In the genomic region with DNA sequence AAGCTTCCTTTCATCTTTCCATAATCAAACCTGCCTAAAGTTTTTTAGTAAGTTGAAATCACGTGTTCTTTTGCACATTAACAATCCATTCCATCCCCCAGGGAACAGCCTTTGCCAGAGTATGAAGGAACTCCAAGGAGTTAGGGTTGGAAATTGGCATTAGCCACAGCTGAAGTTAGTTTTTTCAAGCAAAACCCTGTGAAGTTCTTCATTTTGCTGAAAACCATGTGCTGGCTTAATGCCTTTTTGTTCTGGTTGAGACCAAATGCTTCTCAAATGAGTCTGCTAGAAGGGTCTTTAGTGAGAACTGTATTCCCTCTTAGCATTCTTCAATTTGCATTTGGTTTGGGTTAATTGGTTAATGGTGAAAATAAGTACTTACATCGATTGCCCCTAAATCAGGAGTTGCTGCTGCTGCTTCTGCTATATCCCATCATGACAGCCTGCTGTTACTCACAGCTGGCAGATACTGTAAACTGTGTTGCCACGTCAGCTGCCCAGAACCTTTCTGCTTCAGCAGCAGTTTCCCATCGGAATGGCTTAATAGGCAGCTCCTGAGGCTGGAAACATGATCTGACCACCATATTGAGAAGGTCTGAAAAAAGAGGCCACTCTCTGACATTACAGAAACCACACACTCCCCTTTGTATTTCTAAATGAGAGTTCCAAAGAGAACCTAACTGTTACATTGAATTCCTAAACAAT, we compare ENCODE assay signal across 9 cellular contexts. TPM values are rescaled to one million over a fixed set of nuclear protein-coding genes. Genes with fewer than 3 reads are reported as not detected.
DNase-seq lines count a peak whose midpoint lies in the region; ATAC-seq, FAIRE-seq and TF ChIP-seq lines count a peak whose summit lies in the region.
"Had no signal": no experiment of that assay in that cellular context is flagged by ENCODE, and none has a peak within 500 bp of the region (broad histone marks: within the 10 kb centered on the region; RNA-seq: fewer than 3 reads in every experiment).

No MANE protein-coding gene starts in this region.

- H3K4me1 ChIP-seq in HepG2 (ENCODE audit: insufficient read depth, low read length) (peaks cover 14% of the 10 kb centered on the region), right lobe of liver (no peaks in the 10 kb centered on the region), breast epithelium (no peaks in the 10 kb centered on the region), aorta (ENCODE audit: control insufficient read depth in 1 of 2, insufficient read depth in 2 of 2, low read length in 2 of 2) (no peaks in the 10 kb centered on the region), upper lobe of right lung (no peaks in the 10 kb centered on the region)

- H3K4me3 ChIP-seq in HepG2 (replicated peaks in 1 of 3; ENCODE audit: insufficient read depth in 1 of 3, low read depth in 2 of 3, low read length in 3 of 3) (no peak overlapping the region), right lobe of liver (no peak overlapping the region), breast epithelium (peak overlapping the region in 2 of 3 donors; percentile 25 to 38), aorta (ENCODE audit: low read length in 2 of 2) (peak overlapping the region in 1 of 2 donors; percentile 45), upper lobe of right lung (no peak overlapping the region)

- peak; percentile 7 for DNase-seq in HepG2 (ENCODE audit: low spot score)
- DNase-seq in right lobe of liver: no peak
- DNase-seq in breast epithelium (ENCODE audit: low spot score in 2 of 2): no peak
- peak; percentile 87 for DNase-seq in kidney tubule cell (ENCODE audit: low spot score)
- DNase-seq in aorta: peak; percentile 78 to 83
- DNase-seq in upper lobe of right lung: no peak
- no peak for DNase-seq in activated CD4-positive, alpha-beta memory T cell treated with anti-CD3 and anti-CD28 coated beads, Interleukin-2, amount 10 ng/mL, durations not matched to agents 7 days and 5 days

- no peak overlapping the region for H2AFZ ChIP-seq in HepG2 (ENCODE audit: low read length)

- no TSS peak for BruUV-seq in HepG2 (replicated peaks; lab: Mats Ljungman, UMichigan)

- no peak for TF ChIP-seq POLR2A in HepG2 (IDR thresholded peaks at IDR 0.05; ENCODE audit: insufficient read depth in 1 of 2, low read depth in 2 of 2, low read length in 2 of 2)
- no peak for TF ChIP-seq POLR2A in right lobe of liver (IDR thresholded peaks at IDR 0.05)
- TF ChIP-seq POLR2A in breast epithelium (IDR thresholded peaks at IDR 0.05): no peak

- TF ChIP-seq EP300 in HepG2 (IDR thresholded peaks at IDR 0.05; ENCODE audit: low read depth in 2 of 2, low read length in 2 of 2): no peak
- no peak for TF ChIP-seq EP300 in HepG2 (CRISPR knock-in tag; IDR thresholded peaks at IDR 0.05; ENCODE audit: borderline replicate concordance)

- no peak overlapping the region for H3K4me3 Mint-ChIP-seq in activated CD4-positive, alpha-beta memory T cell treated with anti-CD3 and anti-CD28 coated beads, Interleukin-2, amount 10 ng/mL, durations not matched to agents 7 days and 5 days

- H4K20me1 ChIP-seq in HepG2 (ENCODE audit: insufficient read depth, low read length): no peaks in the 10 kb centered on the region

- 72% methylated on average over 4 of the region's 4 CpGs for WGBS in HepG2 (ENCODE audit: low lambda C conversion rate)
- 73% methylated on average over 4 of the region's 4 CpGs for WGBS in right lobe of liver (ENCODE audit: insufficient coverage, low coverage, low lambda C conversion rate, missing lambda C conversion rate)
- WGBS in aorta, 2 donors: 6 to 9% methylated on average over 4 of the region's 4 CpGs

- CTCF ChIA-PET in HepG2 (lab: Yijun Ruan, JAX; ENCODE audit: low intra/inter-chr PET ratio, low total read pairs): no interaction called here
- CTCF ChIA-PET in activated CD4-positive, alpha-beta memory T cell treated with anti-CD3 and anti-CD28 coated beads, Interleukin-2, amount 10 ng/mL, durations not matched to agents 7 days and 5 days (lab: Charles Lee): no interaction called here

- H3K9ac ChIP-seq in HepG2 (ENCODE audit: insufficient read depth, low read depth, low read length): no peak overlapping the region

- H3K27ac Mint-ChIP-seq in activated CD4-positive, alpha-beta memory T cell treated with anti-CD3 and anti-CD28 coated beads, Interleukin-2, amount 10 ng/mL, durations not matched to agents 7 days and 5 days: no peak overlapping the region

- H3K9me3 Mint-ChIP-seq in activated CD4-positive, alpha-beta memory T cell treated with anti-CD3 and anti-CD28 coated beads, Interleukin-2, amount 10 ng/mL, durations not matched to agents 7 days and 5 days: peaks cover 8% of the 10 kb centered on the region

- H3K27ac ChIP-seq in HepG2 (ENCODE audit: extremely low read length, insufficient read depth, low read length) (no peak overlapping the region), right lobe of liver (no peak overlapping the region), breast epithelium (peak overlapping the region in 1 of 2 donors; percentile 11), aorta (ENCODE audit: low read depth in 1 of 2, low read length in 2 of 2) (peak overlapping the region in 1 of 2 donors; percentile 59), upper lobe of right lung (no peak overlapping the region)

- no peaks in the 10 kb centered on the region for H3K36me3 Mint-ChIP-seq in activated CD4-positive, alpha-beta memory T cell treated with anti-CD3 and anti-CD28 coated beads, Interleukin-2, amount 10 ng/mL, durations not matched to agents 7 days and 5 days (ENCODE audit: low read depth)

- no peak for TF ChIP-seq RAD21 in HepG2 (CRISPR knock-in tag; IDR thresholded peaks at IDR 0.05)

- H3K9me3 ChIP-seq in HepG2 (ENCODE audit: low read length) (no peaks in the 10 kb centered on the region), right lobe of liver (no peaks in the 10 kb centered on the region), breast epithelium (no peaks in the 10 kb centered on the region), aorta (ENCODE audit: control insufficient read depth, low read length) (no peaks in the 10 kb centered on the region), upper lobe of right lung (no peaks in the 10 kb centered on the region)

- H3K36me3 ChIP-seq in HepG2 (replicated peaks in 1 of 2; ENCODE audit: control insufficient read depth in 1 of 2, insufficient read depth in 2 of 2, low read length in 2 of 2) (no peaks in the 10 kb centered on the region), right lobe of liver (peaks cover 0 to 3% (median 0%) of the 10 kb centered on the region in 4 donors), breast epithelium (no peaks in the 10 kb centered on the region), aorta (ENCODE audit: control insufficient read depth in 1 of 2, insufficient read depth in 2 of 2, low read length in 1 of 2) (no peaks in the 10 kb centered on the region), upper lobe of right lung (no peaks in the 10 kb centered on the region)

- no peaks in the 10 kb centered on the region for H3K27me3 Mint-ChIP-seq in activated CD4-positive, alpha-beta memory T cell treated with anti-CD3 and anti-CD28 coated beads, Interleukin-2, amount 10 ng/mL, durations not matched to agents 7 days and 5 days

- in situ Hi-C loops in HepG2 (cut with HindIII; ENCODE audit: extremely low pct_ligation_motif_present, low pct_unique_long_range_greater_than_20kb): no loop called here

- H3K27me3 ChIP-seq in HepG2 (ENCODE audit: control insufficient read depth in 1 of 2, insufficient read depth in 2 of 2, low read length in 2 of 2): no peaks in the 10 kb centered on the region
- H3K27me3 ChIP-seq in right lobe of liver: no peaks in the 10 kb centered on the region
- no peaks in the 10 kb centered on the region for H3K27me3 ChIP-seq in breast epithelium
- no peaks in the 10 kb centered on the region for H3K27me3 ChIP-seq in aorta (ENCODE audit: control insufficient read depth in 1 of 2, insufficient read depth in 2 of 2, low read length in 1 of 2)
- no peaks in the 10 kb centered on the region for H3K27me3 ChIP-seq in upper lobe of right lung

- ATAC-seq in HepG2 (no peak), right lobe of liver (no peak), aorta (ENCODE audit: low FRiP score) (peak; percentile 91), upper lobe of right lung (no peak), GM21717 (IDR thresholded peaks at IDR 0.05; ENCODE audit: unreplicated experiment) (no peak)

- H3K4me1 Mint-ChIP-seq in activated CD4-positive, alpha-beta memory T cell treated with anti-CD3 and anti-CD28 coated beads, Interleukin-2, amount 10 ng/mL, durations not matched to agents 7 days and 5 days: no peaks in the 10 kb centered on the region

- intact Hi-C loops in HepG2 (cut with micrococcal nuclease; ENCODE audit: unreplicated experiment) (no loop called here), right lobe of liver (cut with DNase I) (no loop called here), breast epithelium (cut with DNase I; ENCODE audit: low total_unique reads) (no loop called here), aorta (cut with DNase I) (no loop called here), upper lobe of right lung (cut with DNase I) (no loop called here)

- POLR2A ChIA-PET in HepG2 (lab: Yijun Ruan, JAX): interaction anchor here (1.3 kb wide), 1 partner anchor 14 kb away, joined by 4 read pairs; a partner anchor contains a TSS
- POLR2A ChIA-PET in activated CD4-positive, alpha-beta memory T cell treated with anti-CD3 and anti-CD28 coated beads, Interleukin-2, amount 10 ng/mL, durations not matched to agents 7 days and 5 days (lab: Charles Lee): no interaction called here

- FAIRE-seq in HepG2 (lab: Jason Lieb, UNC): no peak
- FAIRE-seq: TTC549 had no signal

- TF ChIP-seq CTCF in HepG2 (CRISPR knock-in tag; IDR thresholded peaks at IDR 0.05) (no peak), right lobe of liver (IDR thresholded peaks at IDR 0.05) (no peak), breast epithelium (IDR thresholded peaks at IDR 0.05) (no peak), upper lobe of right lung (IDR thresholded peaks at IDR 0.05) (no peak)

- no peaks in the 10 kb centered on the region for H3K79me2 ChIP-seq in HepG2 (ENCODE audit: insufficient read depth, low read length)

- H3K4me2 ChIP-seq in HepG2 (ENCODE audit: low read depth, low read length): no peak overlapping the region

RNA-seq across cellular contexts. Expression of a gene that starts 14.1 kb away (rescaled TPM):
- total RNA-seq in HepG2 (2016; rRNA removed; fragmentation: Illumina TruSeq; extraction: Trizol): 5.3 and 5.8 TPM in 2 replicates
- total RNA-seq in HepG2 (2016; cell fraction: cytosol; rRNA removed; fragmentation: Illumina TruSeq; extraction: Trizol; ENCODE audit: low read depth): 0.26 and 0.61 TPM in 2 replicates
- 5.5 and 5.9 TPM in 2 replicates for total RNA-seq in HepG2 (2016; cell fraction: insoluble cytoplasmic fraction; rRNA removed; fragmentation: Illumina TruSeq; extraction: Trizol)
- 1.7 and 1.8 TPM in 2 replicates for total RNA-seq in HepG2 (2016; cell fraction: membrane; rRNA removed; fragmentation: Illumina TruSeq; extraction: Trizol)
- total RNA-seq in HepG2 (2016; cell fraction: nucleus; rRNA removed; fragmentation: Illumina TruSeq; extraction: Trizol): 4.7 and 7.1 TPM in 2 replicates
- 4.6 and 6.9 TPM in 2 replicates for polyA plus RNA-seq in HepG2 (2011; rRNA removed)
- 2.9 and 3.8 TPM in 2 replicates for polyA plus RNA-seq in HepG2 (2011; cell fraction: cytosol; rRNA removed)
- 16.5 and 18.0 TPM in 2 replicates for polyA plus RNA-seq in HepG2 (2011; cell fraction: nucleus; rRNA removed)
- 3.5 and 6.2 TPM in 2 replicates for polyA plus RNA-seq in HepG2 (2012)
- 0.64 and 0.66 TPM in 2 replicates for polyA plus RNA-seq in HepG2 (2016; cell fraction: cytosol; fragmentation: Illumina TruSeq; extraction: Trizol; ENCODE audit: low read depth)
- polyA plus RNA-seq in HepG2 (2016; cell fraction: insoluble cytoplasmic fraction; fragmentation: Illumina TruSeq; extraction: Trizol; ENCODE audit: low read depth): 5.1 and 5.9 TPM in 2 replicates
- polyA plus RNA-seq in HepG2 (2016; cell fraction: membrane; fragmentation: Illumina TruSeq; extraction: Trizol; ENCODE audit: low read depth): 1.5 and 1.7 TPM in 2 replicates
- polyA plus RNA-seq in HepG2 (2016; cell fraction: nucleus; fragmentation: Illumina TruSeq; extraction: Trizol; ENCODE audit: insufficient read depth, low read depth): 8.9 and 9.0 TPM in 2 replicates
- 0.23 and 7.7 TPM in 2 replicates for polyA minus RNA-seq in HepG2 (2011; rRNA and poly(A)+ RNA removed; ENCODE audit: low replicate concordance)
- 1.5 and 1.8 TPM in 2 replicates for polyA minus RNA-seq in HepG2 (2011; cell fraction: cytosol; rRNA and poly(A)+ RNA removed)
- polyA minus RNA-seq in HepG2 (2011; cell fraction: nucleus; rRNA and poly(A)+ RNA removed): 9.7 and 11.6 TPM in 2 replicates
- 10 to 100 TPM; 16.4 to 69.7 (median 39.9) TPM for total RNA-seq in right lobe of liver
- 1 to 10 TPM; 3.8 to 8.8 (median 4.8) TPM for total RNA-seq in breast epithelium
- total RNA-seq in aorta: 1 to 10 TPM; 2.4 to 7.0 TPM
- 10 to 100 TPM in 1 of 2 donors, 1 to 10 TPM in 1; 7.9 to 12.1 TPM for polyA plus RNA-seq in aorta
- total RNA-seq in upper lobe of right lung: 2.2 TPM
- total RNA-seq in activated CD4-positive, alpha-beta memory T cell treated with anti-CD3 and anti-CD28 coated beads, Interleukin-2, amount 10 ng/mL, durations not matched to agents 7 days and 5 days: not detected

Comparison
In these comparisons a context has a peak if more than half of its experiments do, and no peak if none do; other contexts are left out.
1. DNase-seq: peak in HepG2 (single experiment), kidney tubule cell (single experiment) and aorta (2 of 2); none in right lobe of liver (0 of 3), breast epithelium (0 of 2), upper lobe of right lung (single experiment) and activated CD4-positive, alpha-beta memory T cell treated with anti-CD3 and anti-CD28 coated beads, Interleukin-2, amount 10 ng/mL, durations not matched to agents 7 days and 5 days (single experiment).
2. H3K4me3 ChIP-seq: peak in breast epithelium (2 of 3); none in HepG2 (0 of 3), right lobe of liver (0 of 3) and upper lobe of right lung (single experiment).